In the genomic region with DNA sequence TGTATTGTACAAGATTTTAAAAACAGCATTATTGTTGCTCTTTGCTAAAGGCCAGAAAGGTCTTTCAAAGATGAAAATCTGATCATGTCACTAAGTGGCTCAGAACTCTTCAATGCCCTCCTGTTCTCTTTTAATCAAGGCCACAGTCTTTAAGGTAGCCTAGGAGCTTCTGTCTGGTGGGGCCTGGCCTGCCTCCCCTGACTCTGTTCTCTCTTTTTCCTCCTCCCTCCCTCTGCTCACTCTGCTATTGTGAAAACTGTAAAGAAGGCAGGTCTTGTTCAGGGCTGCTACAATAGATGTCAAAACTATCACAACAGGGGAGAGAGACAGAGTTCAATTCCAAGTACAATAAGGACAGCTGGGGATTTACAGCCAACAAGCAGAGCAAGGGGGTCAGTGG, we compare ENCODE assay signal across 1 cellular context.
TF ChIP-seq lines count a peak whose summit lies in the region.

No MANE protein-coding gene starts in this region.

TF ChIP-seq in WTC11, 78 proteins besides CTCF, POLR2A, EP300 and RAD21 (continued from another document):
- TF ChIP-seq, protein P1, sequence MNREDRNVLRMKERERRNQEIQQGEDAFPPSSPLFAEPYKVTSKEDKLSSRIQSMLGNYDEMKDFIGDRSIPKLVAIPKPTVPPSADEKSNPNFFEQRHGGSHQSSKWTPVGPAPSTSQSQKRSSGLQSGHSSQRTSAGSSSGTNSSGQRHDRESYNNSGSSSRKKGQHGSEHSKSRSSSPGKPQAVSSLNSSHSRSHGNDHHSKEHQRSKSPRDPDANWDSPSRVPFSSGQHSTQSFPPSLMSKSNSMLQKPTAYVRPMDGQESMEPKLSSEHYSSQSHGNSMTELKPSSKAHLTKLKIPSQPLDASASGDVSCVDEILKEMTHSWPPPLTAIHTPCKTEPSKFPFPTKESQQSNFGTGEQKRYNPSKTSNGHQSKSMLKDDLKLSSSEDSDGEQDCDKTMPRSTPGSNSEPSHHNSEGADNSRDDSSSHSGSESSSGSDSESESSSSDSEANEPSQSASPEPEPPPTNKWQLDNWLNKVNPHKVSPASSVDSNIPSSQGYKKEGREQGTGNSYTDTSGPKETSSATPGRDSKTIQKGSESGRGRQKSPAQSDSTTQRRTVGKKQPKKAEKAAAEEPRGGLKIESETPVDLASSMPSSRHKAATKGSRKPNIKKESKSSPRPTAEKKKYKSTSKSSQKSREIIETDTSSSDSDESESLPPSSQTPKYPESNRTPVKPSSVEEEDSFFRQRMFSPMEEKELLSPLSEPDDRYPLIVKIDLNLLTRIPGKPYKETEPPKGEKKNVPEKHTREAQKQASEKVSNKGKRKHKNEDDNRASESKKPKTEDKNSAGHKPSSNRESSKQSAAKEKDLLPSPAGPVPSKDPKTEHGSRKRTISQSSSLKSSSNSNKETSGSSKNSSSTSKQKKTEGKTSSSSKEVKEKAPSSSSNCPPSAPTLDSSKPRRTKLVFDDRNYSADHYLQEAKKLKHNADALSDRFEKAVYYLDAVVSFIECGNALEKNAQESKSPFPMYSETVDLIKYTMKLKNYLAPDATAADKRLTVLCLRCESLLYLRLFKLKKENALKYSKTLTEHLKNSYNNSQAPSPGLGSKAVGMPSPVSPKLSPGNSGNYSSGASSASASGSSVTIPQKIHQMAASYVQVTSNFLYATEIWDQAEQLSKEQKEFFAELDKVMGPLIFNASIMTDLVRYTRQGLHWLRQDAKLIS (CRISPR knock-in tag; IDR thresholded peaks at IDR 0.05; ENCODE audit: borderline replicate concordance): no peak
- TF ChIP-seq, protein P2, sequence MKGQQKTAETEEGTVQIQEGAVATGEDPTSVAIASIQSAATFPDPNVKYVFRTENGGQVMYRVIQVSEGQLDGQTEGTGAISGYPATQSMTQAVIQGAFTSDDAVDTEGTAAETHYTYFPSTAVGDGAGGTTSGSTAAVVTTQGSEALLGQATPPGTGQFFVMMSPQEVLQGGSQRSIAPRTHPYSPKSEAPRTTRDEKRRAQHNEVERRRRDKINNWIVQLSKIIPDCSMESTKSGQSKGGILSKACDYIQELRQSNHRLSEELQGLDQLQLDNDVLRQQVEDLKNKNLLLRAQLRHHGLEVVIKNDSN (CRISPR knock-in tag; IDR thresholded peaks at IDR 0.05): no peak
- no peak for TF ChIP-seq ZNF671 (CRISPR knock-in tag; IDR thresholded peaks at IDR 0.05)
- TF ChIP-seq, protein P3, sequence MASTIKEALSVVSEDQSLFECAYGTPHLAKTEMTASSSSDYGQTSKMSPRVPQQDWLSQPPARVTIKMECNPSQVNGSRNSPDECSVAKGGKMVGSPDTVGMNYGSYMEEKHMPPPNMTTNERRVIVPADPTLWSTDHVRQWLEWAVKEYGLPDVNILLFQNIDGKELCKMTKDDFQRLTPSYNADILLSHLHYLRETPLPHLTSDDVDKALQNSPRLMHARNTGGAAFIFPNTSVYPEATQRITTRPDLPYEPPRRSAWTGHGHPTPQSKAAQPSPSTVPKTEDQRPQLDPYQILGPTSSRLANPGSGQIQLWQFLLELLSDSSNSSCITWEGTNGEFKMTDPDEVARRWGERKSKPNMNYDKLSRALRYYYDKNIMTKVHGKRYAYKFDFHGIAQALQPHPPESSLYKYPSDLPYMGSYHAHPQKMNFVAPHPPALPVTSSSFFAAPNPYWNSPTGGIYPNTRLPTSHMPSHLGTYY (CRISPR knock-in tag; IDR thresholded peaks at IDR 0.05): no peak
- TF ChIP-seq, protein P4, sequence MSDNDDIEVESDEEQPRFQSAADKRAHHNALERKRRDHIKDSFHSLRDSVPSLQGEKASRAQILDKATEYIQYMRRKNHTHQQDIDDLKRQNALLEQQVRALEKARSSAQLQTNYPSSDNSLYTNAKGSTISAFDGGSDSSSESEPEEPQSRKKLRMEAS (CRISPR knock-in tag; IDR thresholded peaks at IDR 0.05): no peak
- no peak for TF ChIP-seq ESRRA (CRISPR knock-in tag; IDR thresholded peaks at IDR 0.05; ENCODE audit: borderline replicate concordance)
- TF ChIP-seq, protein P5, sequence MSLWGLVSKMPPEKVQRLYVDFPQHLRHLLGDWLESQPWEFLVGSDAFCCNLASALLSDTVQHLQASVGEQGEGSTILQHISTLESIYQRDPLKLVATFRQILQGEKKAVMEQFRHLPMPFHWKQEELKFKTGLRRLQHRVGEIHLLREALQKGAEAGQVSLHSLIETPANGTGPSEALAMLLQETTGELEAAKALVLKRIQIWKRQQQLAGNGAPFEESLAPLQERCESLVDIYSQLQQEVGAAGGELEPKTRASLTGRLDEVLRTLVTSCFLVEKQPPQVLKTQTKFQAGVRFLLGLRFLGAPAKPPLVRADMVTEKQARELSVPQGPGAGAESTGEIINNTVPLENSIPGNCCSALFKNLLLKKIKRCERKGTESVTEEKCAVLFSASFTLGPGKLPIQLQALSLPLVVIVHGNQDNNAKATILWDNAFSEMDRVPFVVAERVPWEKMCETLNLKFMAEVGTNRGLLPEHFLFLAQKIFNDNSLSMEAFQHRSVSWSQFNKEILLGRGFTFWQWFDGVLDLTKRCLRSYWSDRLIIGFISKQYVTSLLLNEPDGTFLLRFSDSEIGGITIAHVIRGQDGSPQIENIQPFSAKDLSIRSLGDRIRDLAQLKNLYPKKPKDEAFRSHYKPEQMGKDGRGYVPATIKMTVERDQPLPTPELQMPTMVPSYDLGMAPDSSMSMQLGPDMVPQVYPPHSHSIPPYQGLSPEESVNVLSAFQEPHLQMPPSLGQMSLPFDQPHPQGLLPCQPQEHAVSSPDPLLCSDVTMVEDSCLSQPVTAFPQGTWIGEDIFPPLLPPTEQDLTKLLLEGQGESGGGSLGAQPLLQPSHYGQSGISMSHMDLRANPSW (CRISPR knock-in tag; conservative IDR thresholded peaks at IDR 0.05; ENCODE audit: low read depth): no peak
- no peak for TF ChIP-seq NR1H2 (CRISPR knock-in tag; IDR thresholded peaks at IDR 0.05)
- TF ChIP-seq ZNF138 (CRISPR knock-in tag; conservative IDR thresholded peaks at IDR 0.05): no peak
